Comparison of ENCODE assay signal across 9 cellular contexts in genomic region chr16:30090607-30091332, GRCh38. TPM values are rescaled to one million over a fixed set of nuclear protein-coding genes. Genes with fewer than 3 reads are reported as not detected.
A peak's percentile ranks its signal among the peaks of the same experiment; 100 is the strongest.
DNase-seq lines count a peak whose midpoint lies in the region; ATAC-seq and TF ChIP-seq lines count a peak whose summit lies in the region.
"Had no signal": no experiment of that assay in that cellular context is flagged by ENCODE, and none has a peak within 500 bp of the region (broad histone marks: within the 10 kb centered on the region; RNA-seq: fewer than 3 reads in every experiment).

No MANE protein-coding gene starts in this region.

- H3K36me3 Mint-ChIP-seq in activated CD4-positive, alpha-beta T cell treated with anti-CD3 and anti-CD28 coated beads, Interleukin-2, amount 10 ng/mL, durations not matched to agents 7 days and 5 days (ENCODE audit: low read depth): peaks cover 30% of the 10 kb centered on the region
- H3K36me3 Mint-ChIP-seq in activated naive CD8-positive, alpha-beta T cell treated with anti-CD3 and anti-CD28 coated beads, Interleukin-2, amount 50 U/mL, for 24 hours (ENCODE audit: low read depth): peaks cover 12% of the 10 kb centered on the region
- H3K36me3 Mint-ChIP-seq in effector memory CD8-positive, alpha-beta T cell (ENCODE audit: insufficient read depth): peaks cover 48% of the 10 kb centered on the region

- H3K4me1 ChIP-seq in lower lobe of right lung (peaks cover 53% of the 10 kb centered on the region), thymus (ENCODE audit: control insufficient read depth, insufficient read depth, low read length) (peaks cover 27% of the 10 kb centered on the region)

- peak overlapping the region; percentile 86 for H3K27ac ChIP-seq in lower lobe of right lung
- peak overlapping the region; percentile 81 for H3K27ac ChIP-seq in thymus (ENCODE audit: low read depth)

- no peak for DNase-seq in activated CD4-positive, alpha-beta T cell treated with anti-CD3 and anti-CD28 coated beads, Interleukin-2, amount 10 ng/mL, durations not matched to agents 7 days and 5 days
- DNase-seq in activated CD4-positive, alpha-beta T cell treated with anti-CD3 and anti-CD28 coated beads for 4 hours: no peak
- DNase-seq in activated naive CD8-positive, alpha-beta T cell treated with anti-CD3 and anti-CD28 coated beads, Interleukin-2, amount 50 U/mL, for 24 hours: no peak
- DNase-seq in lower lobe of right lung: no peak
- no peak for DNase-seq in HEK293T (ENCODE audit: extremely low spot score)
- DNase-seq in UCSD-AML1 (lab: John Stamatoyannopoulos, UW; ENCODE audit: unreplicated experiment): no peak
- no peak for DNase-seq in effector memory CD8-positive, alpha-beta T cell
- DNase-seq: kidney glomerular epithelial cell had no signal

- H3K9me3 Mint-ChIP-seq in activated CD4-positive, alpha-beta T cell treated with anti-CD3 and anti-CD28 coated beads, Interleukin-2, amount 10 ng/mL, durations not matched to agents 7 days and 5 days: no peaks in the 10 kb centered on the region
- H3K9me3 Mint-ChIP-seq in activated naive CD8-positive, alpha-beta T cell treated with anti-CD3 and anti-CD28 coated beads, Interleukin-2, amount 50 U/mL, for 24 hours: no peaks in the 10 kb centered on the region
- H3K9me3 Mint-ChIP-seq in effector memory CD8-positive, alpha-beta T cell: no peaks in the 10 kb centered on the region

- H3K27ac Mint-ChIP-seq in activated CD4-positive, alpha-beta T cell treated with anti-CD3 and anti-CD28 coated beads, Interleukin-2, amount 10 ng/mL, durations not matched to agents 7 days and 5 days: peak overlapping the region; percentile 80
- peak overlapping the region; percentile 52 for H3K27ac Mint-ChIP-seq in activated naive CD8-positive, alpha-beta T cell treated with anti-CD3 and anti-CD28 coated beads, Interleukin-2, amount 50 U/mL, for 24 hours
- no peak overlapping the region for H3K27ac Mint-ChIP-seq in effector memory CD8-positive, alpha-beta T cell

- H3K36me3 ChIP-seq in lower lobe of right lung: peaks cover 26% of the 10 kb centered on the region
- peaks cover 30% of the 10 kb centered on the region for H3K36me3 ChIP-seq in thymus (ENCODE audit: control insufficient read depth, insufficient read depth)

- WGBS in thymus: 90% methylated on average over 26 of the region's 26 CpGs

- intact Hi-C loops in lower lobe of right lung (cut with DNase I): no loop called here

- POLR2A ChIA-PET in activated CD4-positive, alpha-beta T cell treated with anti-CD3 and anti-CD28 coated beads, Interleukin-2, amount 10 ng/mL, durations not matched to agents 7 days and 5 days (lab: Charles Lee): interaction anchor here (1.0 to 2.4 kb wide), 3 partner anchors 25 to 95 kb away, joined by 3 to 7 read pairs (median 5); partner anchors contain the start of gene ALDOA
- POLR2A ChIA-PET in HEK293T (lab: Yijun Ruan, JAX): interaction anchor here (0.8 to 7.9 kb wide), 10 partner anchors 9 to 280 kb away, joined by 3 to 155 read pairs (median 10); partner anchors contain the start of genes ALDOA, PPP4C and TBC1D10B

- ATAC-seq in activated naive CD8-positive, alpha-beta T cell treated with anti-CD3 and anti-CD28 coated beads, Interleukin-2, amount 50 U/mL, for 24 hours: no peak
- no peak for ATAC-seq in lower lobe of right lung
- ATAC-seq in effector memory CD8-positive, alpha-beta T cell (replicated peaks): no peak

- TF ChIP-seq CTCF in lower lobe of right lung (IDR thresholded peaks at IDR 0.05): no peak

- H3K27me3 ChIP-seq in lower lobe of right lung (ENCODE audit: low read depth): no peaks in the 10 kb centered on the region
- H3K27me3 ChIP-seq in thymus (ENCODE audit: control insufficient read depth, insufficient read depth): no peaks in the 10 kb centered on the region

- H3K4me1 Mint-ChIP-seq in activated CD4-positive, alpha-beta T cell treated with anti-CD3 and anti-CD28 coated beads, Interleukin-2, amount 10 ng/mL, durations not matched to agents 7 days and 5 days: peaks cover 60% of the 10 kb centered on the region
- peaks cover 47% of the 10 kb centered on the region for H3K4me1 Mint-ChIP-seq in activated naive CD8-positive, alpha-beta T cell treated with anti-CD3 and anti-CD28 coated beads, Interleukin-2, amount 50 U/mL, for 24 hours
- H3K4me1 Mint-ChIP-seq in effector memory CD8-positive, alpha-beta T cell (ENCODE audit: low read depth in 2 of 2): peaks cover 27 to 28% of the 10 kb centered on the region in 2 donors

- peak overlapping the region; percentile 40 for H3K4me3 Mint-ChIP-seq in activated CD4-positive, alpha-beta T cell treated with anti-CD3 and anti-CD28 coated beads, Interleukin-2, amount 10 ng/mL, durations not matched to agents 7 days and 5 days
- peak overlapping the region; percentile 1 for H3K4me3 Mint-ChIP-seq in activated naive CD8-positive, alpha-beta T cell treated with anti-CD3 and anti-CD28 coated beads, Interleukin-2, amount 50 U/mL, for 24 hours
- H3K4me3 Mint-ChIP-seq in effector memory CD8-positive, alpha-beta T cell: peak overlapping the region in 1 of 2 donors; percentile 21

- H3K4me3 ChIP-seq in lower lobe of right lung (peak overlapping the region; percentile 72), thymus (ENCODE audit: low read length) (peak overlapping the region; percentile 64)

- CTCF ChIA-PET in activated CD4-positive, alpha-beta T cell treated with anti-CD3 and anti-CD28 coated beads, Interleukin-2, amount 10 ng/mL, durations not matched to agents 7 days and 5 days (lab: Charles Lee): interaction anchor here (0.9 to 8.0 kb wide), 16 partner anchors 12 to 524 kb away, joined by 3 to 112 read pairs (median 7); partner anchors contain the start of genes ALDOA, CORO1A, DCTPP1 and GDPD3
- CTCF ChIA-PET in HEK293T (lab: Yijun Ruan, JAX): interaction anchor here (1.2 to 3.1 kb wide), 8 partner anchors 10 to 48 kb away, joined by 4 to 36 read pairs (median 11); partner anchors contain the start of gene GDPD3

- no peaks in the 10 kb centered on the region for H3K27me3 Mint-ChIP-seq in activated CD4-positive, alpha-beta T cell treated with anti-CD3 and anti-CD28 coated beads, Interleukin-2, amount 10 ng/mL, durations not matched to agents 7 days and 5 days
- H3K27me3 Mint-ChIP-seq in activated naive CD8-positive, alpha-beta T cell treated with anti-CD3 and anti-CD28 coated beads, Interleukin-2, amount 50 U/mL, for 24 hours: no peaks in the 10 kb centered on the region
- H3K27me3 Mint-ChIP-seq in effector memory CD8-positive, alpha-beta T cell: no peaks in the 10 kb centered on the region

- H3K9me3 ChIP-seq in lower lobe of right lung (no peaks in the 10 kb centered on the region), thymus (ENCODE audit: control insufficient read depth) (no peaks in the 10 kb centered on the region)

TF ChIP-seq in HEK293T, 16 proteins besides CTCF, POLR2A, EP300 and RAD21:
- TF ChIP-seq HDGF (IDR thresholded peaks at IDR 0.05; ENCODE audit: borderline replicate concordance) (no peak), CTBP1 (IDR thresholded peaks at IDR 0.05; ENCODE audit: borderline replicate concordance) (no peak), FOXM1 (IDR thresholded peaks at IDR 0.05; ENCODE audit: borderline replicate concordance) (no peak), BHLHE40 (IDR thresholded peaks at IDR 0.05; ENCODE audit: borderline replicate concordance) (no peak), SUZ12 (IDR thresholded peaks at IDR 0.05) (no peak)

RNA-seq across cellular contexts. Expression of gene TBX6, which starts 1.0 kb away (rescaled TPM):
- 1 to 10 TPM; 1.2 to 1.7 TPM for total RNA-seq in activated CD4-positive, alpha-beta T cell treated with anti-CD3 and anti-CD28 coated beads, Interleukin-2, amount 10 ng/mL, durations not matched to agents 7 days and 5 days
- 1.6 TPM for total RNA-seq in lower lobe of right lung
- polyA plus RNA-seq in thymus: 2.6 TPM

RNA-seq across cellular contexts. Expression of gene YPEL3, which starts 5.2 kb away (rescaled TPM):
- 10 to 100 TPM; 50.7 to 55.4 TPM for total RNA-seq in activated CD4-positive, alpha-beta T cell treated with anti-CD3 and anti-CD28 coated beads, Interleukin-2, amount 10 ng/mL, durations not matched to agents 7 days and 5 days
- total RNA-seq in lower lobe of right lung: 113 TPM
- 231 TPM for polyA plus RNA-seq in thymus

RNA-seq across cellular contexts. Expression of gene PPP4C, which starts 15.0 kb away (rescaled TPM):
- total RNA-seq in activated CD4-positive, alpha-beta T cell treated with anti-CD3 and anti-CD28 coated beads, Interleukin-2, amount 10 ng/mL, durations not matched to agents 7 days and 5 days: 100 to 1,000 TPM; 129 to 136 TPM
- total RNA-seq in lower lobe of right lung: 68.9 TPM
- polyA plus RNA-seq in thymus: 106 TPM

RNA-seq across cellular contexts. Expression of gene GDPD3, which starts 22.6 kb away (rescaled TPM):
- total RNA-seq in activated CD4-positive, alpha-beta T cell treated with anti-CD3 and anti-CD28 coated beads, Interleukin-2, amount 10 ng/mL, durations not matched to agents 7 days and 5 days: 10 to 100 TPM; 11.8 to 13.2 TPM
- 14.4 TPM for total RNA-seq in lower lobe of right lung
- 24.2 TPM for polyA plus RNA-seq in thymus

RNA-seq across cellular contexts. Expression of gene ALDOA, which starts 25.2 kb away (rescaled TPM):
- 1,000 to 10,000 TPM; 1,139 to 1,329 TPM for total RNA-seq in activated CD4-positive, alpha-beta T cell treated with anti-CD3 and anti-CD28 coated beads, Interleukin-2, amount 10 ng/mL, durations not matched to agents 7 days and 5 days
- 733 TPM for total RNA-seq in lower lobe of right lung
- polyA plus RNA-seq in thymus: 451 TPM

Comparison
In these comparisons a context has a peak if more than half of its experiments do, and no peak if none do; other contexts are left out.
1. H3K27ac Mint-ChIP-seq: peak in activated CD4-positive, alpha-beta T cell treated with anti-CD3 and anti-CD28 coated beads, Interleukin-2, amount 10 ng/mL, durations not matched to agents 7 days and 5 days (single experiment) and activated naive CD8-positive, alpha-beta T cell treated with anti-CD3 and anti-CD28 coated beads, Interleukin-2, amount 50 U/mL, for 24 hours (single experiment); none in effector memory CD8-positive, alpha-beta T cell (0 of 2).